In the genomic region with DNA sequence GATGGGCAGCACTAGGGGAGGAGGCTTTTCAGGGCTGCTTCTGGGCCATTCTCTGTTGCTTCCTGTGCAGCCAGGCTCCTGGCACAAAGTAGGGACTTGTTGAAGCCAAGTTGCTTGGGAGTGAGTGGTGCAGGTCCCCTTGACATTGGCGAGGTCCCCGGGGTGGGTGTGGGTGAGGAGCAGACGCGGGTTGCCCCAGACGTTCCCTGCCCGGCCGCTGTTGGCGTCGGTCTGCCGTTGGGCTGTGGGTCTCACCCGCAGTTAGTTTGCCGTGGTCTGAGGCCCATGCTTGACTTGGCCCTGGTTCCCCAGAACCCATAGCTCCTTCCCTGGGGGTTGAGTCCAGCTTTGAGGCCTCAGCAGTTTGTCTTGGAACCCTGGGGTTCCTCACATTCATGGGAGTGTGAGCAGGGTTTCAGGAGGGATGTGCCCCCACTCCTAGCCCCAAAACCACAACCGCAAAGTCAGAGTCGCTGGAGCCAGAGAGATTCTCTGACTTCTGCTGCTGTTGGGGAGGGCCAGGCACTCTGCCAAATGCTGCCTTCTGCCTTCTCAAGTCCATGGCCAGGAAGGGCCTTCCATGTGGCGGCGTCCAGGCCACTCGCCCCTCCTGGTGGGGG, we compare ENCODE assay signal across 8 cellular contexts.
DNase-seq lines count a peak whose midpoint lies in the region; ATAC-seq and TF ChIP-seq lines count a peak whose summit lies in the region.

No MANE protein-coding gene starts in this region.

- H3K9me3 Mint-ChIP-seq in activated CD8-positive, alpha-beta T cell treated with anti-CD3 and anti-CD28 coated beads, Interleukin-2, amount 10 ng/mL, durations not matched to agents 7 days and 5 days (ENCODE audit: insufficient read depth), result no peaks in the 10 kb centered on the region
- no peaks in the 10 kb centered on the region for H3K9me3 Mint-ChIP-seq in Calu3 (ENCODE audit: low read depth, unreplicated experiment)

- intact Hi-C loops in prostate gland (cut with DNase I), result no loop called here
- intact Hi-C loops in Calu3 (cut with micrococcal nuclease; ENCODE audit: unreplicated experiment), result no loop called here

- H3K4me1 ChIP-seq in fibroblast of lung (ENCODE audit: control insufficient read depth, extremely low read depth, insufficient read depth, low read length), result peaks cover 30% of the 10 kb centered on the region
- H3K4me1 ChIP-seq in prostate gland (replicated peaks), result peaks cover 32% of the 10 kb centered on the region

- H3K4me3 ChIP-seq in fibroblast of lung (replicated peaks in 1 of 4; ENCODE audit: control extremely low read depth in 1 of 4, insufficient read depth in 1 of 4, low read depth in 3 of 4, low read length in 4 of 4) (no peak overlapping the region), prostate gland (no peak overlapping the region)

- peak; percentile 35 for ATAC-seq in activated CD8-positive, alpha-beta T cell treated with anti-CD3 and anti-CD28 coated beads, Interleukin-2, amount 10 ng/mL, durations not matched to agents 7 days and 5 days

- no TSS peak for BruUV-seq in Calu3 (replicated peaks; lab: Mats Ljungman, UMichigan)

- peaks cover 6% of the 10 kb centered on the region for H3K79me2 ChIP-seq in fibroblast of lung (ENCODE audit: control insufficient read depth, insufficient read depth, low read length)

- no peaks in the 10 kb centered on the region for H4K20me1 ChIP-seq in fibroblast of lung (ENCODE audit: control insufficient read depth, extremely low read depth, insufficient read depth, low read length)

- 45% methylated on average over 17 of the region's 17 CpGs for WGBS in prostate gland

- H3K36me3 Mint-ChIP-seq in activated CD8-positive, alpha-beta T cell treated with anti-CD3 and anti-CD28 coated beads, Interleukin-2, amount 10 ng/mL, durations not matched to agents 7 days and 5 days (ENCODE audit: low read depth), result peaks cover 1% of the 10 kb centered on the region
- peaks cover 15% of the 10 kb centered on the region for H3K36me3 Mint-ChIP-seq in Calu3 (ENCODE audit: insufficient read depth, unreplicated experiment)

- H3K4me2 ChIP-seq in fibroblast of lung (ENCODE audit: extremely low read depth, insufficient read depth, low read length), result peak overlapping the region; percentile 32

- CTCF ChIA-PET in activated CD8-positive, alpha-beta T cell treated with anti-CD3 and anti-CD28 coated beads, Interleukin-2, amount 10 ng/mL, durations not matched to agents 7 days and 5 days (lab: Charles Lee), result no interaction called here
- CTCF ChIA-PET in Calu3 (lab: Charles Lee), result no interaction called here

- TF ChIP-seq POLR2A in prostate gland (IDR thresholded peaks at IDR 0.05), result no peak

- peaks cover 41% of the 10 kb centered on the region for H3K4me1 Mint-ChIP-seq in activated CD8-positive, alpha-beta T cell treated with anti-CD3 and anti-CD28 coated beads, Interleukin-2, amount 10 ng/mL, durations not matched to agents 7 days and 5 days (ENCODE audit: low read depth)
- H3K4me1 Mint-ChIP-seq in Calu3 (ENCODE audit: low read depth, unreplicated experiment), result peaks cover 11% of the 10 kb centered on the region

- peak overlapping the region; percentile 59 for H3K27ac ChIP-seq in fibroblast of lung (ENCODE audit: insufficient read depth, low read length)
- peak overlapping the region; percentile 26 to 47 for H3K27ac ChIP-seq in prostate gland

- H3K9ac ChIP-seq in fibroblast of lung (ENCODE audit: insufficient read depth, low read length), result no peak overlapping the region

- DNase-seq in stimulated activated CD4-positive, alpha-beta T cell treated with anti-CD3 and anti-CD28 coated beads, Interleukin-15, amount 100 ng/mL, for 24 hours, result peak; percentile 52
- DNase-seq in stimulated activated CD4-positive, alpha-beta T cell treated with anti-CD3 and anti-CD28 coated beads, Interleukin-12 subunit alpha, Interleukin-12 subunit beta, amount 100 ng/mL, for 4 hours, result no peak
- DNase-seq in activated CD8-positive, alpha-beta T cell treated with anti-CD3 and anti-CD28 coated beads, Interleukin-2, amount 10 ng/mL, durations not matched to agents 7 days and 5 days, result peak; percentile 59
- DNase-seq in fibroblast of lung (ENCODE audit: low read depth in 2 of 2) (peak; percentile 90 to 97), prostate gland (ENCODE audit: low spot score) (no peak), RKO (ENCODE audit: low spot score) (no peak), Calu3 (no peak), NK-92 (lab: John Stamatoyannopoulos, UW; ENCODE audit: unreplicated experiment) (no peak)

- no peak overlapping the region for H2AFZ ChIP-seq in fibroblast of lung (ENCODE audit: low read length)

- TF ChIP-seq CTCF in fibroblast of lung (conservative IDR thresholded peaks at IDR 0.05 in 1 of 2, IDR thresholded peaks at IDR 0.05 in 1 of 2; ENCODE audit: low read depth in 1 of 2, low read length in 2 of 2), result no peak
- no peak for TF ChIP-seq CTCF in prostate gland (IDR thresholded peaks at IDR 0.05)
- no peak for TF ChIP-seq CTCF in Calu3 (IDR thresholded peaks at IDR 0.05; ENCODE audit: unreplicated experiment)

- H3K4me3 Mint-ChIP-seq in activated CD8-positive, alpha-beta T cell treated with anti-CD3 and anti-CD28 coated beads, Interleukin-2, amount 10 ng/mL, durations not matched to agents 7 days and 5 days, result no peak overlapping the region
- no peak overlapping the region for H3K4me3 Mint-ChIP-seq in Calu3 (ENCODE audit: low read depth, unreplicated experiment)

- H3K27me3 ChIP-seq in fibroblast of lung (ENCODE audit: control insufficient read depth, insufficient read depth, low read length) (no peaks in the 10 kb centered on the region), prostate gland (replicated peaks; ENCODE audit: insufficient read depth) (no peaks in the 10 kb centered on the region)

- POLR2A ChIA-PET in activated CD8-positive, alpha-beta T cell treated with anti-CD3 and anti-CD28 coated beads, Interleukin-2, amount 10 ng/mL, durations not matched to agents 7 days and 5 days (lab: Charles Lee), result interaction anchor here (0.9 kb wide), 1 partner anchor 10 kb away, joined by 3 read pairs; no protein-coding TSS in a partner anchor

- H3K9me3 ChIP-seq in fibroblast of lung (ENCODE audit: control insufficient read depth, insufficient read depth, low read depth, low read length) (no peaks in the 10 kb centered on the region), prostate gland (no peaks in the 10 kb centered on the region)

- H3K27me3 Mint-ChIP-seq in activated CD8-positive, alpha-beta T cell treated with anti-CD3 and anti-CD28 coated beads, Interleukin-2, amount 10 ng/mL, durations not matched to agents 7 days and 5 days (ENCODE audit: low read depth), result peaks cover 12% of the 10 kb centered on the region
- H3K27me3 Mint-ChIP-seq in Calu3 (ENCODE audit: unreplicated experiment), result no peaks in the 10 kb centered on the region

- H3K27ac Mint-ChIP-seq in activated CD8-positive, alpha-beta T cell treated with anti-CD3 and anti-CD28 coated beads, Interleukin-2, amount 10 ng/mL, durations not matched to agents 7 days and 5 days, result peak overlapping the region; percentile 66
- H3K27ac Mint-ChIP-seq in Calu3 (ENCODE audit: unreplicated experiment), result no peak overlapping the region

- H3K36me3 ChIP-seq in fibroblast of lung (ENCODE audit: control insufficient read depth, insufficient read depth, low read length) (peaks cover 2% of the 10 kb centered on the region), prostate gland (no peaks in the 10 kb centered on the region)

Comparison
In these comparisons a context has a peak if more than half of its experiments do, and no peak if none do; other contexts are left out.
1. DNase-seq: peak in stimulated activated CD4-positive, alpha-beta T cell treated with anti-CD3 and anti-CD28 coated beads, Interleukin-15, amount 100 ng/mL, for 24 hours (single experiment), activated CD8-positive, alpha-beta T cell treated with anti-CD3 and anti-CD28 coated beads, Interleukin-2, amount 10 ng/mL, durations not matched to agents 7 days and 5 days (single experiment) and fibroblast of lung (2 of 2); none in stimulated activated CD4-positive, alpha-beta T cell treated with anti-CD3 and anti-CD28 coated beads, Interleukin-12 subunit alpha, Interleukin-12 subunit beta, amount 100 ng/mL, for 4 hours (single experiment), prostate gland (single experiment), RKO (single experiment), Calu3 (single experiment) and NK-92 (single experiment).